ENCODE assay signal across 14 cellular contexts in genomic region chr5:82421119-82421518, GRCh38.
DNase-seq lines count a peak whose midpoint lies in the region; ATAC-seq, FAIRE-seq and TF ChIP-seq lines count a peak whose summit lies in the region.
"Had no signal": no experiment of that assay in that cellular context is flagged by ENCODE, and none has a peak within 500 bp of the region (broad histone marks: within the 10 kb centered on the region; RNA-seq: fewer than 3 reads in every experiment).

No MANE protein-coding gene starts in this region.

- peak in 1 of 2 experiments; percentile 48; a peak in 3 of 4 replicates for TF ChIP-seq RAD21 in K562 (CRISPR knock-in tag; conservative IDR thresholded peaks at IDR 0.05 in 1 of 2, IDR thresholded peaks at IDR 0.05 in 1 of 2)

- TF ChIP-seq POLR2A in K562 (conservative IDR thresholded peaks at IDR 0.05) (no peak), stomach (IDR thresholded peaks at IDR 0.05) (no peak)

- in situ Hi-C loops in K562 (cut with MboI) = no loop called here

- H3K9me1 ChIP-seq in K562 (ENCODE audit: control insufficient read depth, insufficient read depth, low read length) = no peaks in the 10 kb centered on the region

- H3K4me3 ChIP-seq in AG10803 (ENCODE audit: low read length) (no peak overlapping the region), K562 (no peak overlapping the region), stomach (no peak overlapping the region)
- H3K4me3 ChIP-seq: vagina had no signal

- no peak overlapping the region for H3K4me3 Mint-ChIP-seq in activated T-cell treated with anti-CD3 and anti-CD28 coated beads, Interleukin-2, amount 50 U/mL, for 72 hours
- H3K4me3 Mint-ChIP-seq: CD14-positive monocyte had no signal

- DNase-seq in AG10803 (ENCODE audit: low read depth) (peak; percentile 83), LoVo (ENCODE audit: low spot score) (peak; percentile 64), K562 (ENCODE audit: extremely low read depth in 1 of 4, low spot score in 3 of 4) (peak in 2 of 4 experiments; percentile 33 to 49), kidney glomerular epithelial cell (lab: John Stamatoyannopoulos, UW) (peak; percentile 69), NCI-H526 (lab: John Stamatoyannopoulos, UW) (no peak), stomach (no peak), putamen (ENCODE audit: low spot score) (no peak)
- DNase-seq in activated T-cell treated with anti-CD3 and anti-CD28 coated beads, Interleukin-2, amount 50 U/mL, for 72 hours = no peak
- DNase-seq: activated CD4-positive, alpha-beta T cell treated with anti-CD3 and anti-CD28 coated beads, Interleukin-2, amount 50 U/mL, for 1 hour; NCI-H2029 treated with DMSO at 0.1 percent for 48 hours; SHP77 had no signal

- peak overlapping the region; percentile 33; the same call in 1 of the 2 replicates for H2AFZ ChIP-seq in K562 (ENCODE audit: low read depth, low read length)

- no peaks in the 10 kb centered on the region for H3K4me1 Mint-ChIP-seq in activated T-cell treated with anti-CD3 and anti-CD28 coated beads, Interleukin-2, amount 50 U/mL, for 72 hours (ENCODE audit: low read depth)

- no TSS peak for BruUV-seq in K562 (replicated peaks; lab: Mats Ljungman, UMichigan)

- no peaks in the 10 kb centered on the region; the same call in 1 of the 2 replicates for H3K9me3 ChIP-seq in K562 (replicated peaks; ENCODE audit: control insufficient read depth, insufficient read depth, low read depth, low read length)
- H3K9me3 ChIP-seq in stomach = no peaks in the 10 kb centered on the region
- H3K9me3 ChIP-seq: vagina had no signal

- TF ChIP-seq EP300 in K562 (IDR thresholded peaks at IDR 0.05; ENCODE audit: low read length) (no peak), stomach (IDR thresholded peaks at IDR 0.05) (no peak)

- no peak overlapping the region for H3K9ac ChIP-seq in K562 (ENCODE audit: insufficient read depth in 1 of 2, low read depth in 2 of 2, low read length in 2 of 2)

- intact Hi-C loops in K562 (cut with micrococcal nuclease) = no loop called here
- intact Hi-C loops in stomach (cut with DNase I; ENCODE audit: low total_unique reads) = no loop called here

- CTCF ChIA-PET in K562 (lab: Yijun Ruan, JAX; ENCODE audit: low intra/inter-chr PET ratio) = no interaction called here

- no peak overlapping the region for H3K27ac Mint-ChIP-seq in activated T-cell treated with anti-CD3 and anti-CD28 coated beads, Interleukin-2, amount 50 U/mL, for 72 hours
- H3K27ac Mint-ChIP-seq: activated naive CD4-positive, alpha-beta T cell treated with anti-CD3 and anti-CD28 coated beads, Interleukin-2, amount 50 U/mL, for 72 hours had no signal

- peak; percentile 56 for ATAC-seq in K562
- no peak for ATAC-seq in activated T-cell treated with anti-CD3 and anti-CD28 coated beads, Interleukin-2, amount 50 U/mL, for 72 hours (replicated peaks in 1 of 2)

- no peaks in the 10 kb centered on the region for H4K20me1 ChIP-seq in K562 (replicated peaks; ENCODE audit: control insufficient read depth, insufficient read depth, low read length)

- H3K4me1 ChIP-seq in K562 (replicated peaks in 1 of 2; ENCODE audit: control insufficient read depth in 2 of 2, insufficient read depth in 2 of 2, low read length in 2 of 2) (peaks cover 17 to 70% of the 10 kb centered on the region in 2 experiments), stomach (no peaks in the 10 kb centered on the region)
- H3K4me1 ChIP-seq: vagina had no signal

- no peaks in the 10 kb centered on the region for H3K79me2 ChIP-seq in K562 (ENCODE audit: control insufficient read depth, insufficient read depth, low read length)

- POLR2A ChIA-PET in K562 (lab: Yijun Ruan, JAX) = interaction anchor here (0.8 kb wide), 1 partner anchor 108 kb away, joined by 3 read pairs; no protein-coding TSS in a partner anchor

- WGBS in K562 (ENCODE audit: insufficient coverage, low coverage, missing lambda C conversion rate) = 17% methylated on average over 3 of the region's 3 CpGs
- 81 to 90% (median 86%) methylated on average over 3 of the region's 3 CpGs for WGBS in stomach, 5 donors

- peak overlapping the region; percentile 1; the same call in 1 of the 3 replicates for H3K27ac ChIP-seq in K562 (ENCODE audit: extremely low read depth, low read depth, low read length)
- no peak overlapping the region for H3K27ac ChIP-seq in stomach
- H3K27ac ChIP-seq: vagina had no signal

- peak; percentile 23 for FAIRE-seq in K562 (lab: Jason Lieb, UNC)

- peak overlapping the region; percentile 27; the same call in 1 of the 2 replicates for H3K4me2 ChIP-seq in K562 (ENCODE audit: insufficient read depth, low read length)

- H3K36me3 ChIP-seq in K562 (ENCODE audit: control insufficient read depth, insufficient read depth, low read length) (no peaks in the 10 kb centered on the region), stomach (no peaks in the 10 kb centered on the region)
- H3K36me3 ChIP-seq: vagina had no signal

- H3K27me3 ChIP-seq in K562 (ENCODE audit: control insufficient read depth in 2 of 2, insufficient read depth in 2 of 2, low read length in 2 of 2) = no peaks in the 10 kb centered on the region
- H3K27me3 ChIP-seq in stomach = no peaks in the 10 kb centered on the region
- H3K27me3 ChIP-seq: vagina had no signal

- H3K9me3 Mint-ChIP-seq in activated T-cell treated with anti-CD3 and anti-CD28 coated beads, Interleukin-2, amount 50 U/mL, for 72 hours = no peaks in the 10 kb centered on the region

- no peaks in the 10 kb centered on the region for H3K27me3 Mint-ChIP-seq in activated T-cell treated with anti-CD3 and anti-CD28 coated beads, Interleukin-2, amount 50 U/mL, for 72 hours (ENCODE audit: low read depth)

- no peaks in the 10 kb centered on the region for H3K36me3 Mint-ChIP-seq in activated T-cell treated with anti-CD3 and anti-CD28 coated beads, Interleukin-2, amount 50 U/mL, for 72 hours (ENCODE audit: insufficient read depth in 2 of 2)

- TF ChIP-seq CTCF in AG10803 (conservative IDR thresholded peaks at IDR 0.05; ENCODE audit: low read length) (peak; percentile 43), K562 (IDR thresholded peaks at IDR 0.05 in 2 of 3, conservative IDR thresholded peaks at IDR 0.05 in 1 of 3; ENCODE audit: insufficient read depth in 2 of 3, low read depth in 1 of 3, low read length in 3 of 3) (peak in 1 of 3 experiments; percentile 30; a peak in 2 of 6 replicates), stomach (IDR thresholded peaks at IDR 0.05) (no peak)

TF ChIP-seq in K562, 482 proteins besides CTCF, POLR2A, EP300 and RAD21 (continues in another document):
- TF ChIP-seq NFE2 (IDR thresholded peaks at IDR 0.05; ENCODE audit: low read depth) (peak; percentile 55; the same call in 1 of the 2 replicates), XRCC4 (IDR thresholded peaks at IDR 0.05; ENCODE audit: extremely low read depth, insufficient read depth, insufficient read length) (no peak), CEBPG (CRISPR knock-in tag; IDR thresholded peaks at IDR 0.05) (no peak), CEBPG (tag; conservative IDR thresholded peaks at IDR 0.05 in 1 of 2, IDR thresholded peaks at IDR 0.05 in 1 of 2) (peak in 1 of 2 experiments; percentile 61; a peak in 1 of 4 replicates), ZNF830 (CRISPR knock-in tag; IDR thresholded peaks at IDR 0.05) (no peak), KLF13 (tag; IDR thresholded peaks at IDR 0.05; ENCODE audit: borderline replicate concordance, low read depth) (no peak), PHTF2 (CRISPR knock-in tag; IDR thresholded peaks at IDR 0.05) (no peak), E4F1 (CRISPR knock-in tag; IDR thresholded peaks at IDR 0.05; ENCODE audit: borderline replicate concordance) (no peak), JUND (IDR thresholded peaks at IDR 0.05; ENCODE audit: borderline replicate concordance, low read depth, low read length) (0 out of 2 replicates have a peak, but pooled peaks have one; percentile 3), JUND (tag; IDR thresholded peaks at IDR 0.05; ENCODE audit: borderline replicate concordance, low read depth, low read length) (no peak), EP400 (IDR thresholded peaks at IDR 0.05) (no peak), KLF10 (CRISPR knock-in tag; IDR thresholded peaks at IDR 0.05) (no peak), MYBL2 (IDR thresholded peaks at IDR 0.05; ENCODE audit: low read depth) (no peak), MYBL2 (CRISPR knock-in tag; IDR thresholded peaks at IDR 0.05; ENCODE audit: borderline replicate concordance) (no peak), ZNF444 (CRISPR knock-in tag; IDR thresholded peaks at IDR 0.05) (no peak), RBM15 (IDR thresholded peaks at IDR 0.05; ENCODE audit: insufficient read depth, low read length) (no peak), NBN (IDR thresholded peaks at IDR 0.05; ENCODE audit: low read depth) (0 out of 2 replicates have a peak, but pooled peaks have one; percentile 26), NFIC (IDR thresholded peaks at IDR 0.05) (peak; percentile 28; the same call in 1 of the 2 replicates)

Comparison
In these comparisons a context has a peak if more than half of its experiments do, and no peak if none do; other contexts are left out.
1. DNase-seq: peak in AG10803 (single experiment), LoVo (single experiment) and kidney glomerular epithelial cell (single experiment); none in NCI-H526 (0 of 2), activated T-cell treated with anti-CD3 and anti-CD28 coated beads, Interleukin-2, amount 50 U/mL, for 72 hours (0 of 2), stomach (single experiment) and putamen (single experiment).